ENCODE assay signal across 8 cellular contexts in the genomic region with DNA sequence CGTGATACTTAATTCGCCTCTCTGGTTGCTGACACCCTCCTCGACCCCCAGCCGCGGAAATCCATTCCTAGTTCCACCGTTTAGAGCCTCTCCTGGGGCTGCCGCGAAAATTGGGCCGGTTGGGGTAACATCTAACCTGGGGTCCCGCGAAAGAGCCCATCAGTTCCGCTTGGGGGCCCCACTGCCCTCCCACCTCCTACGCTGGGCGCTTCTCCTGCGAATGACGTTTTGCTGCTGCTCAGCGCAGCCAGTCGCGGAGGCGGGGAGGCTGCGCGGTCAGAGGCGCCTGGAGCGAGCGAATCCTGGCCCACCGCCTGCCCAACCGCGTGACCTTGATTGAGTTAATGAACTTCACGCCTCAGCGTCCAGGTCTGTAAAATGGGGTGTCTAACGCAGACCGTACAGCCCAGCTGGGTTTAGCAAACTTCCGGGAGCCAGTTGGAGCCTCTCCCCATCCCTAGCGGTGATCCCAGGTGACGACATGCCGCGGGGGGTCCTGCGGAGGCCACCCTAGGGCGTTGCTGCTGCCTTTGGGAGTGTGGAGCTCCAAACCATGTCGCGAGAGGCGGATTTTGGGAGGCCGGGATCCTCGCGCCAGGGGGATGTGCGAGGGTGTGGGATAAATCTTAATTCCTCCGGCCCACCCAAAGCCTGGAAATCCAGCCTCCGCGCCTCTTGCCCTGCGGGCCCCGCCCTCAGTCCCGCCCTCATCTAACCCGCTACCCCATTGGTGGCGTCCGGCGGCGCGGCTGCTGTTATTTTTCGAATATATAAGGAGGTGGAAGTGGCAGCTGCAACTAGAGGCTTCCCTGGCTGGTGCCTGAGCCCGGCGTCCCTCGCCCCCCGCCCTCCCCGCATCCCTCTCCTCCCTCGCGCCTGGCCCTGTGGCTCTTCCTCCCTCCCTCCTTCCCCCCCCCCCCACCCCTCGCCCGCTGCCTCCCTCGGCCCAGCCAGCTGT. TPM values are rescaled to one million over a fixed set of nuclear protein-coding genes. Genes with fewer than 3 reads are reported as not detected.
DNase-seq lines count a peak whose midpoint lies in the region; ATAC-seq and TF ChIP-seq lines count a peak whose summit lies in the region.

A gene (plus strand): TSS at position 800 of the 958 bp plus-strand sequence. CDS start 222 bp downstream, outside the sequence.

- no peaks in the 10 kb centered on the region for H3K9me3 Mint-ChIP-seq in activated naive CD4-positive, alpha-beta T cell treated with anti-CD3 and anti-CD28 coated beads, Interleukin-2, amount 50 U/mL, for 72 hours
- H3K9me3 Mint-ChIP-seq in glutamatergic neuron (ENCODE audit: unreplicated experiment): peaks cover 4% of the 10 kb centered on the region

- H3K27ac ChIP-seq in ovary: peak within 1 kb of the TSS; percentile 85 to 92
- H3K27ac ChIP-seq in thyroid gland: peak within 1 kb of the TSS; percentile 92 to 99 (median 95)

- no peaks in the 10 kb centered on the region for H3K36me3 ChIP-seq in ovary
- no peaks in the 10 kb centered on the region for H3K36me3 ChIP-seq in thyroid gland

- intact Hi-C loops in ovary (cut with DNase I) (no loop called here), thyroid gland (cut with DNase I) (no loop called here)

- TF ChIP-seq CTCF in glutamatergic neuron (IDR thresholded peaks at IDR 0.05; ENCODE audit: partially characterized antibody, unreplicated experiment) (peak; percentile 69), ovary (IDR thresholded peaks at IDR 0.05) (peak in 2 of 3 donors; percentile 78 to 86), thyroid gland (IDR thresholded peaks at IDR 0.05) (peak; percentile 38 to 80 (median 62))

- TF ChIP-seq EP300 in ovary (IDR thresholded peaks at IDR 0.05): no peak

- H3K27me3 Mint-ChIP-seq in glutamatergic neuron (ENCODE audit: unreplicated experiment): peaks cover 8% of the 10 kb centered on the region

- H3K4me3 Mint-ChIP-seq in glutamatergic neuron (ENCODE audit: unreplicated experiment): peak within 1 kb of the TSS; percentile 89

- peaks cover 23% of the 10 kb centered on the region for H3K4me1 Mint-ChIP-seq in glutamatergic neuron (ENCODE audit: low read depth, unreplicated experiment)

- H3K4me3 ChIP-seq in ovary: peak within 1 kb of the TSS; percentile 47
- peak within 1 kb of the TSS; percentile 48 to 85 (median 79) for H3K4me3 ChIP-seq in thyroid gland (replicated peaks in 1 of 3)

- H3K4me1 ChIP-seq in ovary (ENCODE audit: insufficient read depth) (peaks cover 2% of the 10 kb centered on the region), thyroid gland (peaks cover 5 to 31% of the 10 kb centered on the region in 2 donors)

- DNase-seq in NCI-H1105 treated with DMSO at 0.1 percent for 48 hours (lab: John Stamatoyannopoulos, UW): peak; percentile 91
- peak; percentile 53 for DNase-seq in SKM-1 treated with dmso at 0.1 percent for 144 hours (lab: John Stamatoyannopoulos, UW; ENCODE audit: unreplicated experiment)
- DNase-seq in activated naive CD4-positive, alpha-beta T cell treated with anti-CD3 and anti-CD28 coated beads, Interleukin-2, amount 50 U/mL, for 72 hours (ENCODE audit: low spot score in 2 of 2): peak; percentile 85 to 93
- peak; percentile 94 for DNase-seq in glutamatergic neuron
- peak; percentile 94 to 96 (median 94) for DNase-seq in ovary
- peak; percentile 96 for DNase-seq in thyroid gland

- TF ChIP-seq POLR2A in GM10847 (IDR thresholded peaks at IDR 0.05; ENCODE audit: extremely low read depth, insufficient read length): peak; percentile 41
- peak; percentile 63 for TF ChIP-seq POLR2A in ovary (IDR thresholded peaks at IDR 0.05)
- TF ChIP-seq POLR2A in thyroid gland (IDR thresholded peaks at IDR 0.05): peak in 1 of 2 donors; percentile 68

- peak; percentile 66 for ATAC-seq in HG02678 (IDR thresholded peaks at IDR 0.05; ENCODE audit: unreplicated experiment)
- peak; percentile 84 to 87 for ATAC-seq in activated naive CD4-positive, alpha-beta T cell treated with anti-CD3 and anti-CD28 coated beads, Interleukin-2, amount 50 U/mL, for 72 hours

- H3K36me3 Mint-ChIP-seq in activated naive CD4-positive, alpha-beta T cell treated with anti-CD3 and anti-CD28 coated beads, Interleukin-2, amount 50 U/mL, for 72 hours: peaks cover 29 to 31% of the 10 kb centered on the region in 2 donors
- H3K36me3 Mint-ChIP-seq in glutamatergic neuron (ENCODE audit: unreplicated experiment): no peaks in the 10 kb centered on the region

- H3K9me3 ChIP-seq in ovary (no peaks in the 10 kb centered on the region), thyroid gland (no peaks in the 10 kb centered on the region)

- H3K27ac Mint-ChIP-seq in activated naive CD4-positive, alpha-beta T cell treated with anti-CD3 and anti-CD28 coated beads, Interleukin-2, amount 50 U/mL, for 72 hours: peak within 1 kb of the TSS; percentile 86 to 97
- peak within 1 kb of the TSS; percentile 85 for H3K27ac Mint-ChIP-seq in glutamatergic neuron (ENCODE audit: unreplicated experiment)

- H3K27me3 ChIP-seq in ovary (no peaks in the 10 kb centered on the region), thyroid gland (no peaks in the 10 kb centered on the region)

- 1% methylated on average over 62 to 69 of the region's 69 CpGs for WGBS in ovary, 3 donors
- WGBS in thyroid gland, 2 donors: 1% methylated on average over 31 to 41 of the region's 69 CpGs

RNA-seq across cellular contexts. Expression of the gene that starts here (rescaled TPM):
- 100 to 1,000 TPM in 1 of 2 donors, 10 to 100 TPM in 1; 72.9 to 168 TPM for total RNA-seq in activated naive CD4-positive, alpha-beta T cell treated with anti-CD3 and anti-CD28 coated beads, Interleukin-2, amount 50 U/mL, for 72 hours
- total RNA-seq in glutamatergic neuron (ENCODE audit: unreplicated experiment) (27.6 TPM), ovary (10 to 100 TPM; 19.1 to 47.8 (median 35.6) TPM), thyroid gland (10 to 100 TPM; 23.7 to 43.9 (median 27.8) TPM)
- 10 to 100 TPM; 17.9 to 29.0 TPM for polyA plus RNA-seq in ovary

Comparison
In these comparisons a context has a peak if more than half of its experiments do, and no peak if none do; other contexts are left out.
1. Peak in every context shown above with its lines: DNase-seq, ATAC-seq, H3K4me3 ChIP-seq and H3K27ac ChIP-seq.